ENCODE assay signal across 16 cellular contexts in genomic region chr2:27306136-27306535, GRCh38. TPM values are rescaled to one million over a fixed set of nuclear protein-coding genes. Genes with fewer than 3 reads are reported as not detected.
DNase-seq lines count a peak whose midpoint lies in the region; ATAC-seq and TF ChIP-seq lines count a peak whose summit lies in the region.
"Had no signal": no experiment of that assay in that cellular context is flagged by ENCODE, and none has a peak within 500 bp of the region (broad histone marks: within the 10 kb centered on the region; RNA-seq: fewer than 3 reads in every experiment).

No MANE protein-coding gene starts in this region.

- in situ Hi-C loops in gastrocnemius medialis (cut with MboI; ENCODE audit: low sequenced_read_pairs in 4 of 4): no loop called here

- peaks cover 10% of the 10 kb centered on the region for H3K27me3 Mint-ChIP-seq in activated CD4-positive, alpha-beta T cell treated with anti-CD3 and anti-CD28 coated beads for 36 hours
- H3K27me3 Mint-ChIP-seq in T-helper 17 cell: peaks cover 19% of the 10 kb centered on the region

- H3K4me1 Mint-ChIP-seq in activated CD4-positive, alpha-beta T cell treated with anti-CD3 and anti-CD28 coated beads for 36 hours: peaks cover 5% of the 10 kb centered on the region
- no peaks in the 10 kb centered on the region for H3K4me1 Mint-ChIP-seq in T-helper 17 cell
- H3K4me1 Mint-ChIP-seq: nephron progenitor cell had no signal

- H3K27ac ChIP-seq in gastrocnemius medialis: peak overlapping the region; percentile 58 to 97 (median 74)
- H3K27ac ChIP-seq: A549, skin epidermis had no signal

- no peak for TF ChIP-seq POLR2A in gastrocnemius medialis (IDR thresholded peaks at IDR 0.05)

- peaks cover 0 to 43% of the 10 kb centered on the region in 2 donors for H3K36me3 ChIP-seq in gastrocnemius medialis

- no peak for TF ChIP-seq CTCF in gastrocnemius medialis (IDR thresholded peaks at IDR 0.05 in 4 of 5, conservative IDR thresholded peaks at IDR 0.05 in 1 of 5)
- TF ChIP-seq CTCF in foreskin fibroblast (IDR thresholded peaks at IDR 0.05; ENCODE audit: low read depth, low read length): no peak

- peak; percentile 8 for ATAC-seq in activated CD4-positive, alpha-beta T cell treated with anti-CD3 and anti-CD28 coated beads for 36 hours
- ATAC-seq in T-helper 17 cell (no peak), gastrocnemius medialis (no peak), GM21529 (IDR thresholded peaks at IDR 0.05; ENCODE audit: unreplicated experiment) (no peak), GM21381 (IDR thresholded peaks at IDR 0.05; ENCODE audit: unreplicated experiment) (no peak)

- H3K27me3 ChIP-seq in gastrocnemius medialis: peaks cover 0 to 4% (median 2%) of the 10 kb centered on the region in 3 donors

- no peaks in the 10 kb centered on the region for H3K9me3 ChIP-seq in T-helper 17 cell (ENCODE audit: control insufficient read depth, low read length, poor library complexity, severe bottlenecking)
- no peaks in the 10 kb centered on the region for H3K9me3 ChIP-seq in iPS-18c (ENCODE audit: control insufficient read depth, insufficient read depth, low read length)
- H3K9me3 ChIP-seq in gastrocnemius medialis: no peaks in the 10 kb centered on the region
- H3K9me3 ChIP-seq: A549 had no signal

- H3K4me3 Mint-ChIP-seq in activated CD4-positive, alpha-beta T cell treated with anti-CD3 and anti-CD28 coated beads for 36 hours: no peak overlapping the region
- H3K4me3 Mint-ChIP-seq in T-helper 17 cell: peak overlapping the region; percentile 70
- H3K4me3 Mint-ChIP-seq: nephron progenitor cell had no signal

- intact Hi-C loops in activated CD4-positive, alpha-beta T cell treated with anti-CD3 and anti-CD28 coated beads for 36 hours (cut with DNase I, micrococcal nuclease): loop anchor here in 1 of 2 experiments (5.0 to 10.0 kb wide), 2 partner anchors 44 to 461 kb away; partner anchors contain the start of genes DPYSL5 and SLC30A3
- intact Hi-C loops in gastrocnemius medialis (cut with DNase I; ENCODE audit: low total_unique reads): no loop called here

- CTCF ChIA-PET in activated CD4-positive, alpha-beta T cell treated with anti-CD3 and anti-CD28 coated beads for 36 hours (lab: Charles Lee): interaction anchor here (0.7 to 0.9 kb wide), 2 partner anchors 18 to 22 kb away, joined by 3 to 4 read pairs; no protein-coding TSS in a partner anchor

- peaks cover 18 to 23% of the 10 kb centered on the region in 2 donors for H3K4me1 ChIP-seq in gastrocnemius medialis

- POLR2A ChIA-PET in activated CD4-positive, alpha-beta T cell treated with anti-CD3 and anti-CD28 coated beads for 36 hours (lab: Charles Lee): no interaction called here

- DNase-seq in activated CD4-positive, alpha-beta T cell treated with anti-CD3 and anti-CD28 coated beads for 36 hours: no peak
- DNase-seq in activated CD4-positive, alpha-beta T cell treated with anti-CD3 and anti-CD28 coated beads, Interleukin-2, amount 50 U/mL, for 48 hours: no peak
- DNase-seq in T-helper 17 cell: no peak
- DNase-seq in gastrocnemius medialis: no peak
- no peak for DNase-seq in foreskin fibroblast
- DNase-seq: Karpas-422, NCI-H1436 treated with DMSO at 0.1 percent for 48 hours had no signal

- no peak overlapping the region for H3K27ac Mint-ChIP-seq in activated CD4-positive, alpha-beta T cell treated with anti-CD3 and anti-CD28 coated beads for 36 hours
- no peak overlapping the region for H3K27ac Mint-ChIP-seq in T-helper 17 cell
- H3K27ac Mint-ChIP-seq: nephron progenitor cell had no signal

- H3K9me3 Mint-ChIP-seq in activated CD4-positive, alpha-beta T cell treated with anti-CD3 and anti-CD28 coated beads for 36 hours (ENCODE audit: low read depth): no peaks in the 10 kb centered on the region
- H3K9me3 Mint-ChIP-seq: activated naive CD4-positive, alpha-beta T cell treated with anti-CD3 and anti-CD28 coated beads, Interleukin-2, amount 10 ng/mL, durations not matched to agents 7 days and 5 days had no signal

- H3K36me3 Mint-ChIP-seq in activated CD4-positive, alpha-beta T cell treated with anti-CD3 and anti-CD28 coated beads for 36 hours (ENCODE audit: low read depth): peaks cover 16% of the 10 kb centered on the region
- no peaks in the 10 kb centered on the region for H3K36me3 Mint-ChIP-seq in T-helper 17 cell (ENCODE audit: low read depth)

- peak overlapping the region; percentile 50 for H3K4me3 ChIP-seq in iPS-18c (ENCODE audit: insufficient read depth, low read depth, low read length)
- H3K4me3 ChIP-seq in gastrocnemius medialis: no peak overlapping the region
- H3K4me3 ChIP-seq in foreskin fibroblast (ENCODE audit: low read depth in 1 of 2, low read length in 2 of 2): no peak overlapping the region
- H3K4me3 ChIP-seq: A549 had no signal

RNA-seq across cellular contexts. Expression of gene UCN, which starts 2.1 kb away (rescaled TPM):
- 1 to 10 TPM; 1.4 to 1.5 TPM for total RNA-seq in activated CD4-positive, alpha-beta T cell treated with anti-CD3 and anti-CD28 coated beads for 36 hours
- total RNA-seq in T-helper 17 cell (1 to 10 TPM; 1.5 to 1.6 TPM), gastrocnemius medialis (not detected)
- total RNA-seq: H4 had no signal

RNA-seq across cellular contexts. Expression of gene MPV17, which starts 16.8 kb away (rescaled TPM):
- 100 to 1,000 TPM in 1 of 2 experiments, 10 to 100 TPM in 1; 93.4 to 103 TPM for total RNA-seq in activated CD4-positive, alpha-beta T cell treated with anti-CD3 and anti-CD28 coated beads for 36 hours
- total RNA-seq in T-helper 17 cell (10 to 100 TPM; 46.5 to 48.6 TPM), gastrocnemius medialis (10 to 100 TPM in 3 of 4 donors, 1 to 10 TPM in 1; 9.9 to 16.0 (median 11.5) TPM)

RNA-seq across cellular contexts. Expression of gene TRIM54, which starts 23.9 kb away (rescaled TPM):
- under 1 TPM; 0.09 to 0.11 TPM for total RNA-seq in activated CD4-positive, alpha-beta T cell treated with anti-CD3 and anti-CD28 coated beads for 36 hours
- total RNA-seq in T-helper 17 cell: not detected
- total RNA-seq in gastrocnemius medialis: 100 to 1,000 TPM; 219 to 554 (median 427) TPM
- total RNA-seq: T-helper 1 cell treated with Interleukin-12 subunit alpha and Interleukin-12 subunit beta and Interleukin-4 antibody, amounts not matched to agents 30 ng/mL and 1 ng/mL, for 36 hours had no signal

RNA-seq across cellular contexts. Expression of gene DNAJC5G, which starts 30.9 kb away (rescaled TPM):
- total RNA-seq in activated CD4-positive, alpha-beta T cell treated with anti-CD3 and anti-CD28 coated beads for 36 hours: not detected
- not detected for total RNA-seq in T-helper 17 cell
- not detected for total RNA-seq in gastrocnemius medialis
- total RNA-seq: H4; T-helper 1 cell treated with Interleukin-12 subunit alpha and Interleukin-12 subunit beta and Interleukin-4 antibody, amounts not matched to agents 30 ng/mL and 1 ng/mL, for 36 hours had no signal

RNA-seq across cellular contexts. Expression of gene SLC30A3, which starts 43.3 kb away (rescaled TPM):
- total RNA-seq in activated CD4-positive, alpha-beta T cell treated with anti-CD3 and anti-CD28 coated beads for 36 hours: under 1 TPM; 0.53 to 0.86 TPM
- total RNA-seq in T-helper 17 cell (under 1 TPM in 1 of 2 donors, not detected in 1; 0.13 TPM), gastrocnemius medialis (under 1 TPM in 1 of 4 donors, not detected in 3; 0.20 TPM)

Comparison
In these comparisons a context has a peak if more than half of its experiments do, and no peak if none do; other contexts are left out.
1. RNA of gene TRIM54, which starts 23.9 kb away (total RNA-seq): 219 to 554 TPM in gastrocnemius medialis; 0.09 to 0.11 TPM in activated CD4-positive, alpha-beta T cell treated with anti-CD3 and anti-CD28 coated beads for 36 hours and not detected in T-helper 17 cell; every median in the first group is over 100 times any median in the second.